1 cellular context compared by ENCODE assay signal in genomic region chr2:3137651-3138300, GRCh38.
TF ChIP-seq lines count a peak whose summit lies in the region.

No MANE protein-coding gene starts in this region.

TF ChIP-seq in H1, 55 proteins besides CTCF, POLR2A, EP300 and RAD21:
- TF ChIP-seq RNF2 (IDR thresholded peaks at IDR 0.05; ENCODE audit: borderline replicate concordance, low read depth, low read length, missing control alignments, poor library complexity, severe bottlenecking), result no peak
